Comparison of ENCODE assay signal across 33 cellular contexts in genomic region chrX:1477229-1477628, GRCh38. TPM values are rescaled to one million over a fixed set of nuclear protein-coding genes. Genes with fewer than 3 reads are reported as not detected.
DNase-seq lines count a peak whose midpoint lies in the region; ATAC-seq lines count a peak whose summit lies in the region.
"Had no signal": no experiment of that assay in that cellular context is flagged by ENCODE, and none has a peak within 500 bp of the region (broad histone marks: within the 10 kb centered on the region; RNA-seq: fewer than 3 reads in every experiment).

No MANE protein-coding gene starts in this region.

- H3K36me3 ChIP-seq in CD8-positive, alpha-beta memory T cell (ENCODE audit: insufficient read depth, low read length), result peaks cover 14% of the 10 kb centered on the region
- H3K36me3 ChIP-seq: BE2C, esophagus muscularis mucosa, right lobe of liver, tibial nerve had no signal

- H3K9me3 ChIP-seq in CD8-positive, alpha-beta memory T cell (ENCODE audit: low read length), result no peaks in the 10 kb centered on the region
- no peaks in the 10 kb centered on the region for H3K9me3 ChIP-seq in T-helper 17 cell (ENCODE audit: control insufficient read depth, low read length, poor library complexity, severe bottlenecking)
- H3K9me3 ChIP-seq: BE2C had no signal

- no peak overlapping the region for H3K4me3 ChIP-seq in CD8-positive, alpha-beta memory T cell (ENCODE audit: low read length)
- H3K4me3 ChIP-seq: esophagus muscularis mucosa, right lobe of liver, spleen, tibial nerve had no signal

- CTCF ChIA-PET in activated CD8-positive, alpha-beta memory T cell treated with anti-CD3 and anti-CD28 coated beads, Interleukin-2, amount 10 ng/mL, durations not matched to agents 7 days and 5 days (lab: Charles Lee), result no interaction called here
- CTCF ChIA-PET in CD8-positive, alpha-beta memory T cell (lab: Charles Lee), result no interaction called here

- H3K4me1 ChIP-seq in CD8-positive, alpha-beta memory T cell (ENCODE audit: insufficient read depth, low read length), result peaks cover 78% of the 10 kb centered on the region
- H3K4me1 ChIP-seq: BE2C, tibial nerve had no signal

- POLR2A ChIA-PET in CD8-positive, alpha-beta memory T cell (lab: Charles Lee), result no interaction called here

- H3K4me1 Mint-ChIP-seq in activated CD8-positive, alpha-beta memory T cell treated with anti-CD3 and anti-CD28 coated beads, Interleukin-2, amount 10 ng/mL, durations not matched to agents 7 days and 5 days, result peaks cover 83% of the 10 kb centered on the region
- H3K4me1 Mint-ChIP-seq in CD8-positive, alpha-beta memory T cell, result peaks cover 73 to 96% (median 88%) of the 10 kb centered on the region in 3 donors
- H3K4me1 Mint-ChIP-seq in T-helper 17 cell, result peaks cover 46% of the 10 kb centered on the region
- peaks cover 75 to 83% of the 10 kb centered on the region in 2 donors for H3K4me1 Mint-ChIP-seq in natural killer cell treated with Interleukin-12 subunit alpha and Interleukin-12 subunit beta and Interleukin-15 and Interleukin-18, amount 100 ng/mL, for 72 hours (ENCODE audit: low read depth in 2 of 2)

- peak overlapping the region; percentile 39 for H3K27ac Mint-ChIP-seq in activated CD8-positive, alpha-beta memory T cell treated with anti-CD3 and anti-CD28 coated beads, Interleukin-2, amount 10 ng/mL, durations not matched to agents 7 days and 5 days
- peak overlapping the region; percentile 77 to 97 (median 89) for H3K27ac Mint-ChIP-seq in CD8-positive, alpha-beta memory T cell
- H3K27ac Mint-ChIP-seq in T-helper 17 cell, result peak overlapping the region; percentile 99
- peak overlapping the region; percentile 97 to 98 for H3K27ac Mint-ChIP-seq in natural killer cell treated with Interleukin-12 subunit alpha and Interleukin-12 subunit beta and Interleukin-15 and Interleukin-18, amount 100 ng/mL, for 72 hours
- H3K27ac Mint-ChIP-seq: brain, progenitor cell of endocrine pancreas, WTC11 had no signal

- ATAC-seq in activated CD8-positive, alpha-beta memory T cell treated with anti-CD3 and anti-CD28 coated beads, Interleukin-2, amount 10 ng/mL, durations not matched to agents 7 days and 5 days, result no peak
- ATAC-seq in T-helper 17 cell (no peak), HG02852 (IDR thresholded peaks at IDR 0.05; ENCODE audit: unreplicated experiment) (no peak), GM19463 (IDR thresholded peaks at IDR 0.05; ENCODE audit: unreplicated experiment) (no peak)
- ATAC-seq in natural killer cell treated with Interleukin-12 subunit alpha and Interleukin-12 subunit beta and Interleukin-15 and Interleukin-18, amount 100 ng/mL, for 72 hours, result no peak
- ATAC-seq: HepG2, right lobe of liver, WTC11 had no signal

- no peak for DNase-seq in activated CD8-positive, alpha-beta memory T cell treated with anti-CD3 and anti-CD28 coated beads, Interleukin-2, amount 10 ng/mL, durations not matched to agents 7 days and 5 days
- no peak for DNase-seq in activated CD8-positive, alpha-beta memory T cell treated with anti-CD3 and anti-CD28 coated beads, Interleukin-2, amount 50 U/mL, for 4 hours
- no peak for DNase-seq in CD8-positive, alpha-beta memory T cell
- DNase-seq in T-helper 17 cell (no peak), retina (no peak)
- no peak for DNase-seq in natural killer cell treated with Interleukin-12 subunit alpha and Interleukin-12 subunit beta and Interleukin-15 and Interleukin-18, amount 100 ng/mL, for 72 hours (ENCODE audit: low spot score)
- DNase-seq: ACHN; activated naive CD4-positive, alpha-beta T cell treated with Interleukin-2 at 50 U/mL for 16 hours; amniotic stem cell; BE2C; cerebellar nuclear complex; dermis blood vessel endothelial cell; foreskin fibroblast; HCEC 1CT; NCI-H146; NCI-H446 treated with DMSO at 0.1 percent for 48 hours; NCI-H774; nucleus accumbens; SHP77 treated with DMSO at 0.1 percent for 48 hours; stimulated activated CD4-positive, alpha-beta T cell treated with anti-CD3 and anti-CD28 coated beads, Interleukin-2, amount 100 ng/mL, for 24 hours had no signal

- H3K4me3 Mint-ChIP-seq in activated CD8-positive, alpha-beta memory T cell treated with anti-CD3 and anti-CD28 coated beads, Interleukin-2, amount 10 ng/mL, durations not matched to agents 7 days and 5 days, result no peak overlapping the region
- H3K4me3 Mint-ChIP-seq in CD8-positive, alpha-beta memory T cell, result peak overlapping the region in 6 of 7 donors; percentile 3 to 52 (median 13)
- H3K4me3 Mint-ChIP-seq in T-helper 17 cell, result peak overlapping the region; percentile 71
- no peak overlapping the region for H3K4me3 Mint-ChIP-seq in natural killer cell treated with Interleukin-12 subunit alpha and Interleukin-12 subunit beta and Interleukin-15 and Interleukin-18, amount 100 ng/mL, for 72 hours
- H3K4me3 Mint-ChIP-seq: brain, WTC11 had no signal

- H3K27me3 Mint-ChIP-seq in activated CD8-positive, alpha-beta memory T cell treated with anti-CD3 and anti-CD28 coated beads, Interleukin-2, amount 10 ng/mL, durations not matched to agents 7 days and 5 days, result no peaks in the 10 kb centered on the region
- peaks cover 0 to 7% of the 10 kb centered on the region in 2 donors for H3K27me3 Mint-ChIP-seq in CD8-positive, alpha-beta memory T cell
- H3K27me3 Mint-ChIP-seq in T-helper 17 cell, result no peaks in the 10 kb centered on the region
- no peaks in the 10 kb centered on the region for H3K27me3 Mint-ChIP-seq in natural killer cell treated with Interleukin-12 subunit alpha and Interleukin-12 subunit beta and Interleukin-15 and Interleukin-18, amount 100 ng/mL, for 72 hours

- H3K27ac ChIP-seq in CD8-positive, alpha-beta memory T cell (ENCODE audit: low read depth, low read length), result no peak overlapping the region
- H3K27ac ChIP-seq: esophagus muscularis mucosa, right lobe of liver, tibial nerve had no signal

- H3K36me3 Mint-ChIP-seq in activated CD8-positive, alpha-beta memory T cell treated with anti-CD3 and anti-CD28 coated beads, Interleukin-2, amount 10 ng/mL, durations not matched to agents 7 days and 5 days, result peaks cover 86% of the 10 kb centered on the region
- H3K36me3 Mint-ChIP-seq in CD8-positive, alpha-beta memory T cell, result peaks cover 43 to 72% (median 62%) of the 10 kb centered on the region in 3 donors
- peaks cover 31% of the 10 kb centered on the region for H3K36me3 Mint-ChIP-seq in T-helper 17 cell (ENCODE audit: low read depth)
- peaks cover 41% of the 10 kb centered on the region for H3K36me3 Mint-ChIP-seq in natural killer cell treated with Interleukin-12 subunit alpha and Interleukin-12 subunit beta and Interleukin-15 and Interleukin-18, amount 100 ng/mL, for 72 hours

- H3K27me3 ChIP-seq in CD8-positive, alpha-beta memory T cell (ENCODE audit: insufficient read depth, low read length, poor library complexity, severe bottlenecking), result no peaks in the 10 kb centered on the region
- H3K27me3 ChIP-seq: BE2C, right lobe of liver, spleen, tibial nerve had no signal

- peaks cover 25% of the 10 kb centered on the region for H3K9me3 Mint-ChIP-seq in activated CD8-positive, alpha-beta memory T cell treated with anti-CD3 and anti-CD28 coated beads, Interleukin-2, amount 10 ng/mL, durations not matched to agents 7 days and 5 days (ENCODE audit: low read depth)
- H3K9me3 Mint-ChIP-seq in CD8-positive, alpha-beta memory T cell, result peaks cover 2 to 11% (median 9%) of the 10 kb centered on the region in 5 donors
- H3K9me3 Mint-ChIP-seq in natural killer cell treated with Interleukin-12 subunit alpha and Interleukin-12 subunit beta and Interleukin-15 and Interleukin-18, amount 100 ng/mL, for 72 hours, result peaks cover 26% of the 10 kb centered on the region

RNA-seq across cellular contexts. Expression of gene ASMTL, which starts 24.5 kb away (rescaled TPM):
- total RNA-seq in activated CD8-positive, alpha-beta memory T cell treated with anti-CD3 and anti-CD28 coated beads, Interleukin-2, amount 10 ng/mL, durations not matched to agents 7 days and 5 days, result 10 to 100 TPM; 39.9 to 44.7 TPM
- total RNA-seq in CD8-positive, alpha-beta memory T cell, result 10 to 100 TPM; 26.1 to 26.5 TPM
- 47.9 TPM for polyA plus RNA-seq in CD8-positive, alpha-beta memory T cell
- 10 to 100 TPM; 33.8 to 34.6 TPM for total RNA-seq in T-helper 17 cell
- 10 to 100 TPM; 84.8 to 94.2 TPM for total RNA-seq in natural killer cell treated with Interleukin-12 subunit alpha and Interleukin-12 subunit beta and Interleukin-15 and Interleukin-18, amount 100 ng/mL, for 72 hours

RNA-seq across cellular contexts. Expression of gene P2RY8, which starts 59.8 kb away (rescaled TPM):
- total RNA-seq in activated CD8-positive, alpha-beta memory T cell treated with anti-CD3 and anti-CD28 coated beads, Interleukin-2, amount 10 ng/mL, durations not matched to agents 7 days and 5 days, result 100 to 1,000 TPM in 1 of 2 experiments, 10 to 100 TPM in 1; 82.4 to 109 TPM
- 10 to 100 TPM; 47.1 to 50.1 TPM for total RNA-seq in CD8-positive, alpha-beta memory T cell
- 302 TPM for polyA plus RNA-seq in CD8-positive, alpha-beta memory T cell
- total RNA-seq in T-helper 17 cell, result 100 to 1,000 TPM; 131 to 141 TPM
- 10 to 100 TPM; 19.5 to 59.1 TPM for total RNA-seq in natural killer cell treated with Interleukin-12 subunit alpha and Interleukin-12 subunit beta and Interleukin-15 and Interleukin-18, amount 100 ng/mL, for 72 hours
- total RNA-seq: G401, kidney epithelial cell, myocyte, progenitor cell of endocrine pancreas had no signal

Comparison
In these comparisons a context has a peak if more than half of its experiments do, and no peak if none do; other contexts are left out.
1. H3K27ac Mint-ChIP-seq: peak in every context shown above with its lines; median percentile 99 in T-helper 17 cell; 98 in natural killer cell treated with Interleukin-12 subunit alpha and Interleukin-12 subunit beta and Interleukin-15 and Interleukin-18, amount 100 ng/mL, for 72 hours; 89 in CD8-positive, alpha-beta memory T cell; 39 in activated CD8-positive, alpha-beta memory T cell treated with anti-CD3 and anti-CD28 coated beads, Interleukin-2, amount 10 ng/mL, durations not matched to agents 7 days and 5 days.
2. H3K4me3 Mint-ChIP-seq: peak in CD8-positive, alpha-beta memory T cell (6 of 7) and T-helper 17 cell (single experiment); none in activated CD8-positive, alpha-beta memory T cell treated with anti-CD3 and anti-CD28 coated beads, Interleukin-2, amount 10 ng/mL, durations not matched to agents 7 days and 5 days (single experiment) and natural killer cell treated with Interleukin-12 subunit alpha and Interleukin-12 subunit beta and Interleukin-15 and Interleukin-18, amount 100 ng/mL, for 72 hours (single experiment).